ENCODE assay signal across 8 cellular contexts in genomic region chr7:43439631-43440401, GRCh38.
A peak's percentile ranks its signal among the peaks of the same experiment; 100 is the strongest.
DNase-seq lines count a peak whose midpoint lies in the region; ATAC-seq, FAIRE-seq and TF ChIP-seq lines count a peak whose summit lies in the region.

No MANE protein-coding gene starts in this region.

- peaks cover 0 to 2% (median 0%) of the 10 kb centered on the region in 4 donors for H3K4me1 Mint-ChIP-seq in CD4-positive, alpha-beta memory T cell

- RAD21 ChIA-PET in GM12878 (lab: Charles Lee; ENCODE audit: unreplicated experiment): interaction anchor here (0.6 to 3.3 kb wide), 26 partner anchors 10 to 1496 kb away, joined by 3 to 22 read pairs (median 4); no protein-coding TSS in a partner anchor

- CTCF ChIA-PET in CD4-positive, alpha-beta memory T cell (lab: Charles Lee; ENCODE audit: partially characterized antibody): interaction anchor here (0.7 to 2.7 kb wide), 17 partner anchors 9 to 399 kb away, joined by 3 to 15 read pairs (median 4); partner anchors contain the start of gene STK17A
- CTCF ChIA-PET in GM12878 (lab: Yijun Ruan, JAX): interaction anchor here (0.6 to 8.8 kb wide), 62 partner anchors 9 to 1462 kb away, joined by 3 to 69 read pairs (median 4); partner anchors contain the start of genes MRPL32, PSMA2 and STK17A

- peaks cover 2 to 3% of the 10 kb centered on the region in 2 donors for H3K27me3 Mint-ChIP-seq in CD4-positive, alpha-beta memory T cell

- intact Hi-C loops in CD4-positive, alpha-beta memory T cell (cut with micrococcal nuclease): loop anchor here (5.0 kb wide), 1 partner anchor 272 kb away; no protein-coding TSS in a partner anchor
- intact Hi-C loops in GM12878 (cut with micrococcal nuclease; ENCODE audit: unreplicated experiment): loop anchor here (2.0 to 5.0 kb wide), 3 partner anchors 123 to 499 kb away; no protein-coding TSS in a partner anchor

- SMC1A ChIA-PET in GM12878 (lab: Charles Lee; ENCODE audit: uncharacterized antibody, unreplicated experiment): interaction anchor here (0.7 to 3.0 kb wide), 27 partner anchors 9 to 515 kb away, joined by 3 to 18 read pairs (median 4); partner anchors contain the start of genes MRPL32 and PSMA2

- H3K4me2 ChIP-seq in GM12878 (ENCODE audit: control insufficient read depth, insufficient read depth): no peak overlapping the region

- POLR2A ChIA-PET in CD4-positive, alpha-beta memory T cell (lab: Charles Lee; ENCODE audit: partially characterized antibody): no interaction called here
- POLR2A ChIA-PET in GM12878 (lab: Charles Lee): interaction anchor here (0.7 to 1.0 kb wide), 3 partner anchors 15 to 398 kb away, joined by 3 read pairs; no protein-coding TSS in a partner anchor

- no peaks in the 10 kb centered on the region for H3K9me3 Mint-ChIP-seq in CD4-positive, alpha-beta memory T cell

- H3K9ac ChIP-seq in GM12878 (ENCODE audit: control insufficient read depth, insufficient read depth, low read length): no peak overlapping the region

- H3K9me3 ChIP-seq in CD4-positive, alpha-beta memory T cell (ENCODE audit: control insufficient read depth in 1 of 2, low read length in 2 of 2): no peaks in the 10 kb centered on the region
- no peaks in the 10 kb centered on the region for H3K9me3 ChIP-seq in GM12878 (replicated peaks; ENCODE audit: control insufficient read depth, insufficient read depth, low read length)

- TF ChIP-seq EP300 in GM12878 (IDR thresholded peaks at IDR 0.05; ENCODE audit: borderline replicate concordance in 1 of 2, control insufficient read depth in 1 of 2, low read depth in 2 of 2, low read length in 2 of 2): no peak

- no peaks in the 10 kb centered on the region for H3K36me3 Mint-ChIP-seq in CD4-positive, alpha-beta memory T cell

- no peak overlapping the region for H3K27ac ChIP-seq in CD4-positive, alpha-beta memory T cell (ENCODE audit: low read depth, low read length)
- no peak overlapping the region for H3K27ac ChIP-seq in GM12878 (ENCODE audit: control insufficient read depth, insufficient read depth)

- 33% methylated on average over 15 of the region's 15 CpGs for WGBS in GM12878 (ENCODE audit: insufficient coverage, insufficient replicate concordance, low lambda C conversion rate, missing lambda C conversion rate)

- in situ Hi-C loops in GM12878 (cut with MboI): no loop called here

- TF ChIP-seq CTCF in GM12878 (IDR thresholded peaks at IDR 0.05 in 2 of 3, conservative IDR thresholded peaks at IDR 0.05 in 1 of 3; ENCODE audit: control insufficient read depth in 2 of 3, extremely low read depth in 1 of 3, insufficient read depth in 1 of 3, low read depth in 3 of 3, low read length in 3 of 3): peak; percentile 81 to 92 (median 89)

- H4K20me1 ChIP-seq in GM12878 (ENCODE audit: control insufficient read depth, insufficient read depth): no peaks in the 10 kb centered on the region

- H3K27ac Mint-ChIP-seq in CD4-positive, alpha-beta memory T cell: no peak overlapping the region

- peak; percentile 70 for FAIRE-seq in GM12878 (lab: Jason Lieb, UNC)

- peak; percentile 65 for ATAC-seq in GM19463 (IDR thresholded peaks at IDR 0.05; ENCODE audit: unreplicated experiment)
- ATAC-seq in GM12878: peak; percentile 97

- no peaks in the 10 kb centered on the region for H3K79me2 ChIP-seq in GM12878 (ENCODE audit: control insufficient read depth, insufficient read depth, low read length)

- peak; percentile 20 to 50 (median 24) for DNase-seq in CD4-positive, alpha-beta memory T cell
- DNase-seq in Kasumi-1 (lab: John Stamatoyannopoulos, UW) (peak; percentile 74 to 80), T-helper 2 cell (peak in 3 of 5 experiments; percentile 36 to 70 (median 43)), GM12878 (ENCODE audit: low read depth, low spot score) (peak; percentile 13), left kidney (ENCODE audit: low read depth, low spot score) (peak; percentile 63), NCI-H187 treated with DMSO at 0.1 percent for 48 hours (lab: John Stamatoyannopoulos, UW) (no peak)
- DNase-seq in stimulated activated CD8-positive, alpha-beta memory T cell treated with anti-CD3 and anti-CD28 coated beads, Interleukin-12 subunit alpha, Interleukin-12 subunit beta, amount 100 ng/mL, for 4 hours (ENCODE audit: low read depth): peak; percentile 12

- H3K36me3 ChIP-seq in CD4-positive, alpha-beta memory T cell (ENCODE audit: insufficient read depth, low read length): no peaks in the 10 kb centered on the region
- no peaks in the 10 kb centered on the region for H3K36me3 ChIP-seq in GM12878 (ENCODE audit: control insufficient read depth in 2 of 2, insufficient read depth in 2 of 2, low read length in 1 of 2)

- peak; percentile 66 for TF ChIP-seq RAD21 in GM12878 (IDR thresholded peaks at IDR 0.05; ENCODE audit: insufficient read depth, low read depth, low read length)

- H2AFZ ChIP-seq in GM12878 (ENCODE audit: control insufficient read depth, low read depth, low read length): no peak overlapping the region

- no peak overlapping the region for H3K4me3 Mint-ChIP-seq in CD4-positive, alpha-beta memory T cell

- H3K4me1 ChIP-seq in CD4-positive, alpha-beta memory T cell (ENCODE audit: insufficient read depth, low read length): no peaks in the 10 kb centered on the region
- no peaks in the 10 kb centered on the region for H3K4me1 ChIP-seq in GM12878 (ENCODE audit: control insufficient read depth, insufficient read depth, low read length)

- TF ChIP-seq POLR2A in GM12878 (IDR thresholded peaks at IDR 0.05; ENCODE audit: low read depth, low read length): no peak

- BruUV-seq in GM12878 (replicated peaks; lab: Mats Ljungman, UMichigan): no TSS peak

- no peak overlapping the region for H3K4me3 ChIP-seq in CD4-positive, alpha-beta memory T cell (ENCODE audit: low read length in 2 of 2)
- H3K4me3 ChIP-seq in GM12878: no peak overlapping the region

- H3K27me3 ChIP-seq in CD4-positive, alpha-beta memory T cell (ENCODE audit: insufficient read depth, low read length): peaks cover 4% of the 10 kb centered on the region
- H3K27me3 ChIP-seq in GM12878 (replicated peaks in 1 of 2; ENCODE audit: control insufficient read depth in 2 of 2, insufficient read depth in 2 of 2, low read length in 1 of 2): no peaks in the 10 kb centered on the region; a peak in 1 of 4 replicates

TF ChIP-seq in GM12878, 131 proteins besides CTCF, POLR2A, EP300 and RAD21 (continues in another document):
- TF ChIP-seq USF1 (IDR thresholded peaks at IDR 0.05; ENCODE audit: borderline replicate concordance, extremely low read length, insufficient read depth, low read depth, low read length) (no peak), GABPA (IDR thresholded peaks at IDR 0.05; ENCODE audit: low read depth) (no peak), SUZ12 (IDR thresholded peaks at IDR 0.05; ENCODE audit: unreplicated experiment) (no peak), KLF5 (IDR thresholded peaks at IDR 0.05; ENCODE audit: partially characterized antibody) (no peak), RUNX3 (IDR thresholded peaks at IDR 0.05; ENCODE audit: low read length) (no peak), CUX1 (IDR thresholded peaks at IDR 0.05; ENCODE audit: insufficient replicate concordance, low read depth, low read length) (no peak), DPF2 (IDR thresholded peaks at IDR 0.05) (no peak), CBX3 (IDR thresholded peaks at IDR 0.05; ENCODE audit: borderline replicate concordance, low read depth) (no peak), HDGF (IDR thresholded peaks at IDR 0.05) (no peak)
